10 cellular contexts compared by ENCODE assay signal in the genomic region with DNA sequence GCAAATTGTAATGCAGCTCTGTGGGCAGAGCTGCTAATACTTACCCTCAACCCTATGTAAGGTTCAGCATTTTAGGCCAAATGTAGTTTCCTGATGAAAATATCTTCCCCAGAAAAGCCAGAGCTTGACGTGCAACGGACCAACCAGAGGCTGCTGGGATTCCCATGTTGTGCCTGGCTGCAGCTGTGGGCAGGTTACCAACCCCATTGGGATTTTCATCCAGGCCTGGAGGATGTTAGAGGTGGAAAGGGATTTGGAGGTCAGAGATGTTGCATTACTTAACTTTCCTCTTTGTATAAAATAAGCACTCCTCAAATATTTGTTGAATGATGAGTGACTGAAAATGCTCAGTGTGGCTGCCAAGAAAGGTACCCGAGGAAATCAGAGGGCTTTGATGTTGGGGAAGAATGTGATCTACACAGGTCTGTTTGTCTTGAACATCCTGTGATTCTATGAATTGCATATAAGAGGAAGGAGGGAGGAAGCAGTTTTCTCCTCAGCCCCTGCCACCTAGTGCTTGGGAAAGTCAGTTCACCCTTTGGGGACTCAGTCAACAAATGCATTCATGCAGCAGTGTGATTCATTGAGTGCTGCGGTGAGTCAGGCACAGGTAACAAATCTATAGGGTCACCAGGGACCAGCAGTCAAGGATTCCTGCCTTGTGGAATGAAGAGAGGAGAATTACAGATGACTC.
DNase-seq lines count a peak whose midpoint lies in the region; ATAC-seq and TF ChIP-seq lines count a peak whose summit lies in the region.
"Had no signal": no experiment of that assay in that cellular context is flagged by ENCODE, and none has a peak within 500 bp of the region (broad histone marks: within the 10 kb centered on the region; RNA-seq: fewer than 3 reads in every experiment).

No MANE protein-coding gene starts in this region.

- no peak overlapping the region for H3K4me2 ChIP-seq in osteoblast (ENCODE audit: insufficient read depth, low read length)

- H3K4me3 ChIP-seq in colonic mucosa (no peak overlapping the region), osteoblast (ENCODE audit: insufficient read depth, low read length) (no peak overlapping the region)

- H3K4me1 ChIP-seq in colonic mucosa, result no peaks in the 10 kb centered on the region
- H3K4me1 ChIP-seq in osteoblast (ENCODE audit: insufficient read depth, low read length), result peaks cover 5% of the 10 kb centered on the region

- H4K20me1 ChIP-seq in osteoblast (ENCODE audit: insufficient read depth, low read length), result no peaks in the 10 kb centered on the region

- H2AFZ ChIP-seq in osteoblast (ENCODE audit: low read length), result no peak overlapping the region

- DNase-seq in activated CD4-positive, alpha-beta T cell treated with anti-CD3 and anti-CD28 coated beads for 48 hours, result peak; percentile 40
- no peak for DNase-seq in activated CD4-positive, alpha-beta T cell treated with anti-CD3 and anti-CD28 coated beads for 4 hours
- DNase-seq in NCI-H1092 (lab: John Stamatoyannopoulos, UW), result peak; percentile 8
- peak; percentile 13 for DNase-seq in colonic mucosa
- DNase-seq in osteoblast (ENCODE audit: insufficient read length, low spot score, missing footprints), result no peak
- no peak for DNase-seq in D341Med (ENCODE audit: low spot score)
- no peak for DNase-seq in NCI-H2029 treated with DMSO at 0.1 percent for 48 hours (lab: John Stamatoyannopoulos, UW)
- DNase-seq: effector CD4-positive, alpha-beta T cell; NCI-H446 had no signal

- H3K27ac ChIP-seq in colonic mucosa (no peak overlapping the region), osteoblast (ENCODE audit: low read depth, low read length) (no peak overlapping the region)

- no peak overlapping the region for H3K9ac ChIP-seq in colonic mucosa (ENCODE audit: low read depth in 2 of 2, low read length in 2 of 2)

- H3K79me2 ChIP-seq in osteoblast (ENCODE audit: insufficient read depth, low read length), result no peaks in the 10 kb centered on the region

- no peaks in the 10 kb centered on the region for H3K27me3 ChIP-seq in colonic mucosa
- no peaks in the 10 kb centered on the region for H3K27me3 ChIP-seq in osteoblast (ENCODE audit: insufficient read depth, low read length)

- TF ChIP-seq CTCF in colonic mucosa (IDR thresholded peaks at IDR 0.05) (peak; percentile 16), osteoblast (IDR thresholded peaks at IDR 0.05; ENCODE audit: extremely low read depth, low read depth, low read length) (peak; percentile 43)

- H3K9me3 ChIP-seq in colonic mucosa (no peaks in the 10 kb centered on the region), osteoblast (ENCODE audit: low read depth, low read length) (no peaks in the 10 kb centered on the region)

- ATAC-seq in HG03095 (IDR thresholded peaks at IDR 0.05; ENCODE audit: unreplicated experiment), result no peak

- H3K36me3 ChIP-seq in colonic mucosa, result no peaks in the 10 kb centered on the region
- H3K36me3 ChIP-seq in osteoblast (ENCODE audit: insufficient read depth, low read length), result no peaks in the 10 kb centered on the region

- intact Hi-C loops in colonic mucosa (cut with DNase I), result no loop called here

Comparison
In these comparisons a context has a peak if more than half of its experiments do, and no peak if none do; other contexts are left out.
1. DNase-seq: peak in activated CD4-positive, alpha-beta T cell treated with anti-CD3 and anti-CD28 coated beads for 48 hours (single experiment), NCI-H1092 (single experiment) and colonic mucosa (single experiment); none in activated CD4-positive, alpha-beta T cell treated with anti-CD3 and anti-CD28 coated beads for 4 hours (0 of 2), osteoblast (single experiment), D341Med (single experiment) and NCI-H2029 treated with DMSO at 0.1 percent for 48 hours (single experiment).